In genomic region chr10:84224411-84225028, GRCh38 we compare ENCODE assay signal across 20 cellular contexts. TPM values are rescaled to one million over a fixed set of nuclear protein-coding genes. Genes with fewer than 3 reads are reported as not detected.
DNase-seq lines count a peak whose midpoint lies in the region; ATAC-seq and TF ChIP-seq lines count a peak whose summit lies in the region.
"Had no signal": no experiment of that assay in that cellular context is flagged by ENCODE, and none has a peak within 500 bp of the region (broad histone marks: within the 10 kb centered on the region; RNA-seq: fewer than 3 reads in every experiment).

No MANE protein-coding gene starts in this region.

- no peaks in the 10 kb centered on the region for H3F3A ChIP-seq in SK-N-SH (replicated peaks; ENCODE audit: insufficient read depth)

- H3K36me3 Mint-ChIP-seq in progenitor cell of endocrine pancreas (ENCODE audit: insufficient read depth): no peaks in the 10 kb centered on the region
- H3K36me3 Mint-ChIP-seq: activated naive CD4-positive, alpha-beta T cell treated with anti-CD3 and anti-CD28 coated beads, Interleukin-2, amount 50 U/mL, for 24 hours; brain; CD4-positive, CD25-positive, alpha-beta regulatory T cell; type B pancreatic cell had no signal

- H3K4me1 Mint-ChIP-seq in progenitor cell of endocrine pancreas (ENCODE audit: low read depth): no peaks in the 10 kb centered on the region
- H3K4me1 Mint-ChIP-seq: activated naive CD4-positive, alpha-beta T cell treated with anti-CD3 and anti-CD28 coated beads, Interleukin-2, amount 50 U/mL, for 24 hours; CD4-positive, CD25-positive, alpha-beta regulatory T cell had no signal

- WGBS in SK-N-SH (ENCODE audit: low lambda C conversion rate): 31% methylated on average over 5 of the region's 6 CpGs
- WGBS in hepatocyte (ENCODE audit: low lambda C conversion rate, missing lambda C conversion rate): 51% methylated on average over 6 of the region's 6 CpGs

- no peaks in the 10 kb centered on the region; a peak in 1 of 4 replicates for H3K4me1 ChIP-seq in SK-N-SH (ENCODE audit: control insufficient read depth in 1 of 2, insufficient read depth in 2 of 2, low read depth in 1 of 2, low read length in 1 of 2)
- H3K4me1 ChIP-seq in hepatocyte (ENCODE audit: insufficient read depth): no peaks in the 10 kb centered on the region

- H3K9me2 ChIP-seq in SK-N-SH (no peaks in the 10 kb centered on the region), hepatocyte (replicated peaks; ENCODE audit: insufficient read depth) (no peaks in the 10 kb centered on the region)

- POLR2A ChIA-PET in SK-N-SH (lab: Yijun Ruan, JAX): no interaction called here

- DNase-seq in SK-N-SH (no peak), hepatocyte (ENCODE audit: low spot score) (peak; percentile 46), progenitor cell of endocrine pancreas (ENCODE audit: low spot score, unreplicated experiment) (peak; percentile 61), NCI-H1694 treated with DMSO at 0.1 percent for 48 hours (lab: John Stamatoyannopoulos, UW) (no peak)
- DNase-seq: activated T-cell treated with anti-CD3 and anti-CD28 coated beads, Interleukin-2, amount 50 U/mL, for 24 hours; CD4-positive, CD25-positive, alpha-beta regulatory T cell; HFFc6; IMR-90; NCI-H1092; NCI-H69; retina; stimulated activated naive CD8-positive, alpha-beta T cell treated with anti-CD3 and anti-CD28 coated beads, Interleukin-15, Interleukin-2, amounts not matched to agents 100 U/mL and 50 U/mL, for 24 hours had no signal

- H3K27ac Mint-ChIP-seq in progenitor cell of endocrine pancreas: no peak overlapping the region
- H3K27ac Mint-ChIP-seq: activated naive CD4-positive, alpha-beta T cell treated with anti-CD3 and anti-CD28 coated beads, Interleukin-2, amount 50 U/mL, for 24 hours; activated T-cell treated with anti-CD3 and anti-CD28 coated beads, Interleukin-2, amount 50 U/mL, for 24 hours; CD4-positive, CD25-positive, alpha-beta regulatory T cell; HFFc6; type B pancreatic cell had no signal

- H3K4me3 Mint-ChIP-seq in progenitor cell of endocrine pancreas (ENCODE audit: low read depth): no peak overlapping the region
- H3K4me3 Mint-ChIP-seq: activated naive CD4-positive, alpha-beta T cell treated with anti-CD3 and anti-CD28 coated beads, Interleukin-2, amount 50 U/mL, for 24 hours; activated T-cell treated with anti-CD3 and anti-CD28 coated beads, Interleukin-2, amount 50 U/mL, for 24 hours; brain; CD4-positive, CD25-positive, alpha-beta regulatory T cell; HFFc6; type B pancreatic cell had no signal

- ATAC-seq in SK-N-SH treated with all-trans-retinoic acid at 6 μM for 48 hours: no peak
- ATAC-seq in GM18907 (IDR thresholded peaks at IDR 0.05; ENCODE audit: unreplicated experiment): no peak
- no peak for ATAC-seq in GM18517 (IDR thresholded peaks at IDR 0.05; ENCODE audit: unreplicated experiment)
- ATAC-seq: esophagus mucosa; stimulated activated naive CD8-positive, alpha-beta T cell treated with anti-CD3 and anti-CD28 coated beads, Interleukin-15, Interleukin-2, amounts not matched to agents 100 U/mL and 50 U/mL, for 24 hours had no signal

- CTCF ChIA-PET in SK-N-SH (lab: Yijun Ruan, JAX): no interaction called here

- H3K4me2 ChIP-seq in SK-N-SH (no peak overlapping the region), hepatocyte (no peak overlapping the region)

- H3K4me3 ChIP-seq in SK-N-SH (ENCODE audit: low read depth in 2 of 2, low read length in 1 of 2): no peak overlapping the region
- no peak overlapping the region for H3K4me3 ChIP-seq in hepatocyte

- H2AFZ ChIP-seq in SK-N-SH (ENCODE audit: low read depth): no peak overlapping the region
- no peak overlapping the region for H2AFZ ChIP-seq in hepatocyte

- H4K20me1 ChIP-seq in SK-N-SH (ENCODE audit: insufficient read depth): no peaks in the 10 kb centered on the region
- H4K20me1 ChIP-seq in hepatocyte (ENCODE audit: insufficient read depth, poor library complexity, severe bottlenecking): no peaks in the 10 kb centered on the region

- TF ChIP-seq CTCF in SK-N-SH (IDR thresholded peaks at IDR 0.05): no peak
- TF ChIP-seq CTCF in hepatocyte (IDR thresholded peaks at IDR 0.05; ENCODE audit: poor library complexity): no peak
- TF ChIP-seq CTCF in progenitor cell of endocrine pancreas (IDR thresholded peaks at IDR 0.05; ENCODE audit: unreplicated experiment): no peak

- H3K9me3 Mint-ChIP-seq in progenitor cell of endocrine pancreas (ENCODE audit: low read depth): no peaks in the 10 kb centered on the region
- H3K9me3 Mint-ChIP-seq: activated naive CD4-positive, alpha-beta T cell treated with anti-CD3 and anti-CD28 coated beads, Interleukin-2, amount 50 U/mL, for 24 hours; HFFc6; type B pancreatic cell had no signal

- TF ChIP-seq EP300 in SK-N-SH (IDR thresholded peaks at IDR 0.05; ENCODE audit: borderline replicate concordance in 1 of 2, low read depth in 1 of 2, low read length in 1 of 2): no peak

- no peak overlapping the region for H3K9ac ChIP-seq in SK-N-SH

- peaks cover 41% of the 10 kb centered on the region for H3K27me3 Mint-ChIP-seq in progenitor cell of endocrine pancreas
- H3K27me3 Mint-ChIP-seq: CD4-positive, CD25-positive, alpha-beta regulatory T cell had no signal

- H3K36me3 ChIP-seq in SK-N-SH (replicated peaks in 1 of 2; ENCODE audit: control insufficient read depth in 1 of 2, insufficient read depth in 2 of 2, low read length in 1 of 2) (no peaks in the 10 kb centered on the region), hepatocyte (replicated peaks; ENCODE audit: insufficient read depth, low read depth) (no peaks in the 10 kb centered on the region)

- H3K9me3 ChIP-seq in SK-N-SH (no peaks in the 10 kb centered on the region), hepatocyte (ENCODE audit: low read depth) (no peaks in the 10 kb centered on the region)

- H3K27ac ChIP-seq in SK-N-SH (ENCODE audit: low read depth in 2 of 2, low read length in 1 of 2) (no peak overlapping the region), hepatocyte (no peak overlapping the region)

- H3K79me2 ChIP-seq in SK-N-SH (ENCODE audit: insufficient read depth): no peaks in the 10 kb centered on the region
- no peaks in the 10 kb centered on the region for H3K79me2 ChIP-seq in hepatocyte

- TF ChIP-seq RAD21 in SK-N-SH (IDR thresholded peaks at IDR 0.05; ENCODE audit: low read length): no peak

- H3K27me3 ChIP-seq in SK-N-SH (ENCODE audit: insufficient read depth) (no peaks in the 10 kb centered on the region), hepatocyte (peaks cover 9% of the 10 kb centered on the region)

TF ChIP-seq in SK-N-SH, 30 proteins besides CTCF, POLR2A, EP300 and RAD21 (continues in another document):
- no peak for TF ChIP-seq EZH2phosphoT487 (IDR thresholded peaks at IDR 0.05; ENCODE audit: borderline replicate concordance, low read depth)

TF ChIP-seq in SK-N-SH treated with all-trans-retinoic acid at 6 μM for 48 hours, 23 proteins besides CTCF, POLR2A, EP300 and RAD21 (continues in another document):
- no peak for TF ChIP-seq RARB (CRISPR knock-in tag; IDR thresholded peaks at IDR 0.05)
- TF ChIP-seq TCF4 (CRISPR knock-in tag; IDR thresholded peaks at IDR 0.05; ENCODE audit: borderline replicate concordance): no peak

TF ChIP-seq in PFSK-1, 5 proteins besides CTCF, POLR2A, EP300 and RAD21 (continues in another document):
- TF ChIP-seq FOXP2 (optimal IDR thresholded peaks at IDR 0.05; ENCODE audit: borderline replicate concordance, extremely low read depth, extremely low read length, insufficient read depth): no peak

RNA-seq across cellular contexts. Expression of gene LRIT2, which starts 0.8 kb away (rescaled TPM):
- polyA plus RNA-seq in SK-N-SH (2012; rRNA removed) (not detected in 2 replicates), hepatocyte (not detected in 2 replicates)
- not detected in 2 replicates for polyA plus RNA-seq in SK-N-SH (2012; cell fraction: cytosol; rRNA removed)
- not detected in 2 replicates for polyA plus RNA-seq in SK-N-SH (2012; cell fraction: nucleus; rRNA removed)
- not detected for polyA plus RNA-seq in PFSK-1 (2012; ENCODE audit: insufficient read length, low read depth)
- total RNA-seq in hepatocyte (not detected in 2 replicates), progenitor cell of endocrine pancreas (not detected in 2 replicates)
- total RNA-seq: CD4-positive, CD25-positive, alpha-beta regulatory T cell; esophagus mucosa; HFFc6; IMR-90 had no signal
- polyA plus RNA-seq: CD4-positive, CD25-positive, alpha-beta regulatory T cell; IMR-90 had no signal

RNA-seq across cellular contexts. Expression of gene LRIT1, which starts 16.8 kb away (rescaled TPM):
- polyA plus RNA-seq in SK-N-SH (2012; rRNA removed) (not detected in 2 replicates), hepatocyte (not detected in 2 replicates)
- not detected in 2 replicates for polyA plus RNA-seq in SK-N-SH (2012; cell fraction: cytosol; rRNA removed)
- not detected in 2 replicates for polyA plus RNA-seq in SK-N-SH (2012; cell fraction: nucleus; rRNA removed)
- not detected for polyA plus RNA-seq in PFSK-1 (2012; ENCODE audit: insufficient read length, low read depth)
- total RNA-seq in hepatocyte (not detected in 2 replicates), progenitor cell of endocrine pancreas (not detected in 2 replicates)
- total RNA-seq: CD4-positive, CD25-positive, alpha-beta regulatory T cell; esophagus mucosa; HFFc6; IMR-90 had no signal
- polyA plus RNA-seq: CD4-positive, CD25-positive, alpha-beta regulatory T cell; IMR-90 had no signal

RNA-seq across cellular contexts. Expression of gene RGR, which starts 20.3 kb away (rescaled TPM):
- polyA plus RNA-seq in SK-N-SH (2012; rRNA removed): not detected in 2 replicates
- polyA plus RNA-seq in SK-N-SH (2012; cell fraction: cytosol; rRNA removed): not detected in 2 replicates
- polyA plus RNA-seq in SK-N-SH (2012; cell fraction: nucleus; rRNA removed): not detected in 2 replicates
- polyA plus RNA-seq in PFSK-1 (2012; ENCODE audit: insufficient read length, low read depth): not detected
- not detected in 2 replicates for total RNA-seq in hepatocyte
- not detected in 2 replicates for polyA plus RNA-seq in hepatocyte
- total RNA-seq in progenitor cell of endocrine pancreas: not detected in 2 replicates
- total RNA-seq: CD4-positive, CD25-positive, alpha-beta regulatory T cell; esophagus mucosa; HFFc6; IMR-90 had no signal
- polyA plus RNA-seq: CD4-positive, CD25-positive, alpha-beta regulatory T cell; IMR-90 had no signal

RNA-seq across cellular contexts. Expression of gene CDHR1, which starts 30.2 kb away (rescaled TPM):
- polyA plus RNA-seq in SK-N-SH (2012; rRNA removed) (0.02 and 0.05 TPM in 2 replicates), hepatocyte (0.17 TPM in 1 of 2 replicates, not detected in the other)
- 0.05 and 0.10 TPM in 2 replicates for polyA plus RNA-seq in SK-N-SH (2012; cell fraction: cytosol; rRNA removed)
- 0.18 TPM in 2 replicates for polyA plus RNA-seq in SK-N-SH (2012; cell fraction: nucleus; rRNA removed)
- polyA plus RNA-seq in PFSK-1 (2012; ENCODE audit: insufficient read length, low read depth): not detected
- total RNA-seq in hepatocyte (0.03 and 0.24 TPM in 2 replicates), progenitor cell of endocrine pancreas (0.31 and 0.96 TPM in 2 replicates)
- total RNA-seq: HFFc6, IMR-90 had no signal
- polyA plus RNA-seq: IMR-90 had no signal

RNA-seq across cellular contexts. Expression of gene GPR15LG, which starts 50.9 kb away (rescaled TPM):
- not detected in 2 replicates for polyA plus RNA-seq in SK-N-SH (2012; rRNA removed)
- polyA plus RNA-seq in SK-N-SH (2012; cell fraction: cytosol; rRNA removed): not detected in 2 replicates
- polyA plus RNA-seq in SK-N-SH (2012; cell fraction: nucleus; rRNA removed): not detected in 2 replicates
- polyA plus RNA-seq in PFSK-1 (2012; ENCODE audit: insufficient read length, low read depth): not detected
- 0.52 and 2.6 TPM in 2 replicates for total RNA-seq in hepatocyte
- polyA plus RNA-seq in hepatocyte: 0.45 and 1.9 TPM in 2 replicates
- not detected in 2 replicates for total RNA-seq in progenitor cell of endocrine pancreas
- total RNA-seq: CD4-positive, CD25-positive, alpha-beta regulatory T cell; HFFc6; IMR-90 had no signal
- polyA plus RNA-seq: CD4-positive, CD25-positive, alpha-beta regulatory T cell; IMR-90 had no signal

Comparison
In these comparisons a context has a peak if more than half of its experiments do, and no peak if none do; other contexts are left out.
1. DNase-seq: peak in hepatocyte (single experiment) and progenitor cell of endocrine pancreas (single experiment); none in SK-N-SH (single experiment) and NCI-H1694 treated with DMSO at 0.1 percent for 48 hours (single experiment).